Comparison of ENCODE assay signal across 27 cellular contexts in genomic region chr11:9693801-9694553, GRCh38. TPM values are rescaled to one million over a fixed set of nuclear protein-coding genes. Genes with fewer than 3 reads are reported as not detected.
DNase-seq lines count a peak whose midpoint lies in the region; ATAC-seq, FAIRE-seq and TF ChIP-seq lines count a peak whose summit lies in the region.
"Had no signal": no experiment of that assay in that cellular context is flagged by ENCODE, and none has a peak within 500 bp of the region (broad histone marks: within the 10 kb centered on the region; RNA-seq: fewer than 3 reads in every experiment).

No MANE protein-coding gene starts in this region.

- no peak overlapping the region for H2AFZ ChIP-seq in mammary epithelial cell (ENCODE audit: low read depth, low read length)
- H2AFZ ChIP-seq: parathyroid adenoma had no signal

- H3K36me3 ChIP-seq in CD4-positive, CD25-positive, alpha-beta regulatory T cell (ENCODE audit: control insufficient read depth, insufficient read depth, low read length), result no peaks in the 10 kb centered on the region
- H3K36me3 ChIP-seq in mammary epithelial cell (ENCODE audit: insufficient read depth, low read length), result peaks cover 5% of the 10 kb centered on the region

- no peaks in the 10 kb centered on the region for H3K27me3 Mint-ChIP-seq in CD4-positive, CD25-positive, alpha-beta regulatory T cell
- no peaks in the 10 kb centered on the region for H3K27me3 Mint-ChIP-seq in IgD-negative memory B cell
- no peaks in the 10 kb centered on the region for H3K27me3 Mint-ChIP-seq in naive B cell
- H3K27me3 Mint-ChIP-seq in activated CD4-positive, alpha-beta memory T cell treated with anti-CD3 and anti-CD28 coated beads, Interleukin-2, amount 10 ng/mL, durations not matched to agents 7 days and 5 days, result no peaks in the 10 kb centered on the region
- H3K27me3 Mint-ChIP-seq: activated naive CD8-positive, alpha-beta T cell treated with anti-CD3 and anti-CD28 coated beads, Interleukin-2, amount 10 ng/mL, durations not matched to agents 7 days and 5 days; stimulated activated naive CD8-positive, alpha-beta T cell treated with anti-CD3 and anti-CD28 coated beads, Interleukin-15, amount 100 ng/mL, for 72 hours had no signal

- no peak overlapping the region for H3K27ac ChIP-seq in CD4-positive, CD25-positive, alpha-beta regulatory T cell (ENCODE audit: insufficient read depth, low read length, poor library complexity, severe bottlenecking)
- H3K27ac ChIP-seq in mammary epithelial cell (ENCODE audit: insufficient read depth, low read depth, low read length), result peak overlapping the region; percentile 23
- H3K27ac ChIP-seq: brain microvascular endothelial cell, coronary artery, WERI-Rb-1 had no signal

- ATAC-seq in CD4-positive, CD25-positive, alpha-beta regulatory T cell (ENCODE audit: low read depth in 2 of 2), result no peak
- ATAC-seq in naive B cell (ENCODE audit: low read depth in 2 of 2) (no peak), GM21576 (IDR thresholded peaks at IDR 0.05; ENCODE audit: unreplicated experiment) (no peak), HG03457 (IDR thresholded peaks at IDR 0.05; ENCODE audit: unreplicated experiment) (no peak)
- ATAC-seq: activated T-cell treated with anti-CD3 and anti-CD28 coated beads, Interleukin-2, amount 50 U/mL, for 72 hours; CD8-positive, alpha-beta T cell; natural killer cell; stimulated activated naive CD8-positive, alpha-beta T cell treated with anti-CD3 and anti-CD28 coated beads, Interleukin-15, amount 100 ng/mL, for 72 hours had no signal

- POLR2A ChIA-PET in activated CD4-positive, alpha-beta memory T cell treated with anti-CD3 and anti-CD28 coated beads, Interleukin-2, amount 10 ng/mL, durations not matched to agents 7 days and 5 days (lab: Charles Lee), result no interaction called here

- intact Hi-C loops in mammary epithelial cell (cut with micrococcal nuclease), result no loop called here

- no peaks in the 10 kb centered on the region for H4K20me1 ChIP-seq in mammary epithelial cell (ENCODE audit: insufficient read depth, low read length)

- no peak for DNase-seq in CD4-positive, CD25-positive, alpha-beta regulatory T cell
- DNase-seq in mammary epithelial cell (peak; percentile 78), naive B cell (no peak), frontal cortex (ENCODE audit: low spot score in 2 of 2) (no peak)
- DNase-seq in activated CD4-positive, alpha-beta memory T cell treated with anti-CD3 and anti-CD28 coated beads, Interleukin-2, amount 10 ng/mL, durations not matched to agents 7 days and 5 days, result no peak
- DNase-seq: activated naive CD8-positive, alpha-beta T cell treated with anti-CD3 and anti-CD28 coated beads, Interleukin-2, amount 10 ng/mL, durations not matched to agents 7 days and 5 days; activated T-cell treated with anti-CD3 and anti-CD28 coated beads, Interleukin-2, amount 50 U/mL, for 72 hours; brain microvascular endothelial cell; CD8-positive, alpha-beta T cell; DMS53; foreskin melanocyte; Kasumi-1; natural killer cell; NCI-H1417; NCI-H69; OCI-M1; SHP77 treated with DMSO at 0.1 percent for 48 hours; sigmoid colon; stimulated activated naive CD8-positive, alpha-beta T cell treated with anti-CD3 and anti-CD28 coated beads, Interleukin-15, amount 100 ng/mL, for 72 hours; WERI-Rb-1 had no signal

- 8% methylated on average over 2 of the region's 2 CpGs for WGBS in mammary epithelial cell (ENCODE audit: low coverage, missing lambda C conversion rate)

- H3K4me3 Mint-ChIP-seq in CD4-positive, CD25-positive, alpha-beta regulatory T cell, result no peak overlapping the region
- peak overlapping the region; percentile 41 to 87 (median 82) for H3K4me3 Mint-ChIP-seq in IgD-negative memory B cell
- H3K4me3 Mint-ChIP-seq in naive B cell, result peak overlapping the region; percentile 65 to 88 (median 77)
- H3K4me3 Mint-ChIP-seq in activated CD4-positive, alpha-beta memory T cell treated with anti-CD3 and anti-CD28 coated beads, Interleukin-2, amount 10 ng/mL, durations not matched to agents 7 days and 5 days, result no peak overlapping the region
- H3K4me3 Mint-ChIP-seq: activated naive CD8-positive, alpha-beta T cell treated with anti-CD3 and anti-CD28 coated beads, Interleukin-2, amount 10 ng/mL, durations not matched to agents 7 days and 5 days; activated T-cell treated with anti-CD3 and anti-CD28 coated beads, Interleukin-2, amount 50 U/mL, for 72 hours; CD8-positive, alpha-beta T cell; natural killer cell; stimulated activated naive CD8-positive, alpha-beta T cell treated with anti-CD3 and anti-CD28 coated beads, Interleukin-15, amount 100 ng/mL, for 72 hours; T-helper 1 cell treated with Interleukin-12 subunit alpha and Interleukin-12 subunit beta and Interleukin-4 antibody, amounts not matched to agents 30 μg/mL and 1 μg/mL, for 36 hours had no signal

- in situ Hi-C loops in mammary epithelial cell (cut with MboI; ENCODE audit: low sequenced_read_pairs in 2 of 2), result no loop called here

- peak overlapping the region; percentile 74 for H3K4me2 ChIP-seq in mammary epithelial cell (ENCODE audit: insufficient read depth, low read depth, low read length)

- peaks cover 11% of the 10 kb centered on the region for H3K4me1 ChIP-seq in CD4-positive, CD25-positive, alpha-beta regulatory T cell (ENCODE audit: control insufficient read depth, insufficient read depth, low read length, poor library complexity, severe bottlenecking)
- H3K4me1 ChIP-seq in mammary epithelial cell (ENCODE audit: insufficient read depth, low read length), result peaks cover 46% of the 10 kb centered on the region

- FAIRE-seq in frontal cortex (lab: Jason Lieb, UNC), result no peak
- FAIRE-seq: urothelium cell line had no signal

- H3K27ac Mint-ChIP-seq in CD4-positive, CD25-positive, alpha-beta regulatory T cell, result peak overlapping the region; percentile 65 to 82 (median 73)
- H3K27ac Mint-ChIP-seq in IgD-negative memory B cell (peak overlapping the region in 2 of 3 donors; percentile 64 to 91), naive B cell (peak overlapping the region in 5 of 6 donors; percentile 89 to 97 (median 96))
- no peak overlapping the region for H3K27ac Mint-ChIP-seq in activated CD4-positive, alpha-beta memory T cell treated with anti-CD3 and anti-CD28 coated beads, Interleukin-2, amount 10 ng/mL, durations not matched to agents 7 days and 5 days
- H3K27ac Mint-ChIP-seq: activated naive CD8-positive, alpha-beta T cell treated with anti-CD3 and anti-CD28 coated beads, Interleukin-2, amount 10 ng/mL, durations not matched to agents 7 days and 5 days; activated T-cell treated with anti-CD3 and anti-CD28 coated beads, Interleukin-2, amount 50 U/mL, for 72 hours; CD8-positive, alpha-beta T cell; natural killer cell; stimulated activated naive CD8-positive, alpha-beta T cell treated with anti-CD3 and anti-CD28 coated beads, Interleukin-15, amount 100 ng/mL, for 72 hours; T-helper 1 cell treated with Interleukin-12 subunit alpha and Interleukin-12 subunit beta and Interleukin-4 antibody, amounts not matched to agents 30 μg/mL and 1 μg/mL, for 36 hours had no signal

- H3K9me3 ChIP-seq in CD4-positive, CD25-positive, alpha-beta regulatory T cell (ENCODE audit: control insufficient read depth in 2 of 2, low read length in 2 of 2), result no peaks in the 10 kb centered on the region
- no peaks in the 10 kb centered on the region for H3K9me3 ChIP-seq in mammary epithelial cell (replicated peaks; ENCODE audit: insufficient read depth, low read length)
- H3K9me3 ChIP-seq: sigmoid colon had no signal

- BruUV-seq in mammary epithelial cell (replicated peaks; lab: Mats Ljungman, UMichigan), result no TSS peak

- dilution Hi-C loops in mammary epithelial cell (cut with HindIII; ENCODE audit: low sequenced_read_pairs), result loop anchor here (5.0 kb wide), 1 partner anchor 58 kb away; no protein-coding TSS in a partner anchor

- no peak overlapping the region for H3K9ac ChIP-seq in mammary epithelial cell (ENCODE audit: insufficient read depth, low read length)
- H3K9ac ChIP-seq: parathyroid adenoma had no signal

- CTCF ChIA-PET in mammary epithelial cell (lab: Charles Lee; ENCODE audit: low non-redundant PET), result no interaction called here
- CTCF ChIA-PET in activated CD4-positive, alpha-beta memory T cell treated with anti-CD3 and anti-CD28 coated beads, Interleukin-2, amount 10 ng/mL, durations not matched to agents 7 days and 5 days (lab: Charles Lee), result no interaction called here

- peaks cover 8 to 24% (median 15%) of the 10 kb centered on the region in 4 donors for H3K4me1 Mint-ChIP-seq in CD4-positive, CD25-positive, alpha-beta regulatory T cell
- peaks cover 51 to 57% (median 56%) of the 10 kb centered on the region in 3 donors for H3K4me1 Mint-ChIP-seq in IgD-negative memory B cell
- H3K4me1 Mint-ChIP-seq in naive B cell, result peaks cover 55 to 76% (median 57%) of the 10 kb centered on the region in 3 donors
- no peaks in the 10 kb centered on the region for H3K4me1 Mint-ChIP-seq in activated CD4-positive, alpha-beta memory T cell treated with anti-CD3 and anti-CD28 coated beads, Interleukin-2, amount 10 ng/mL, durations not matched to agents 7 days and 5 days
- H3K4me1 Mint-ChIP-seq: natural killer cell; stimulated activated naive CD8-positive, alpha-beta T cell treated with anti-CD3 and anti-CD28 coated beads, Interleukin-15, amount 100 ng/mL, for 72 hours had no signal

- peak in 1 of 2 donors; percentile 16 for TF ChIP-seq CTCF in mammary epithelial cell (conservative IDR thresholded peaks at IDR 0.05 in 1 of 2, IDR thresholded peaks at IDR 0.05 in 1 of 2; ENCODE audit: extremely low read depth in 1 of 2, insufficient read depth in 1 of 2, low read depth in 1 of 2, low read length in 2 of 2)

- peaks cover 71% of the 10 kb centered on the region for H3K79me2 ChIP-seq in mammary epithelial cell (ENCODE audit: insufficient read depth, low read length)

- no peaks in the 10 kb centered on the region for H3K9me3 Mint-ChIP-seq in CD4-positive, CD25-positive, alpha-beta regulatory T cell
- no peaks in the 10 kb centered on the region for H3K9me3 Mint-ChIP-seq in IgD-negative memory B cell
- H3K9me3 Mint-ChIP-seq in naive B cell, result peaks cover 0 to 4% (median 0%) of the 10 kb centered on the region in 7 donors
- H3K9me3 Mint-ChIP-seq in activated CD4-positive, alpha-beta memory T cell treated with anti-CD3 and anti-CD28 coated beads, Interleukin-2, amount 10 ng/mL, durations not matched to agents 7 days and 5 days, result no peaks in the 10 kb centered on the region
- H3K9me3 Mint-ChIP-seq: activated naive CD8-positive, alpha-beta T cell treated with anti-CD3 and anti-CD28 coated beads, Interleukin-2, amount 10 ng/mL, durations not matched to agents 7 days and 5 days; activated T-cell treated with anti-CD3 and anti-CD28 coated beads, Interleukin-2, amount 50 U/mL, for 72 hours; CD8-positive, alpha-beta T cell; natural killer cell; stimulated activated naive CD8-positive, alpha-beta T cell treated with anti-CD3 and anti-CD28 coated beads, Interleukin-15, amount 100 ng/mL, for 72 hours; T-helper 1 cell treated with Interleukin-12 subunit alpha and Interleukin-12 subunit beta and Interleukin-4 antibody, amounts not matched to agents 30 μg/mL and 1 μg/mL, for 36 hours had no signal

- H3K4me3 ChIP-seq in CD4-positive, CD25-positive, alpha-beta regulatory T cell (ENCODE audit: low read depth, low read length), result no peak overlapping the region
- H3K4me3 ChIP-seq in mammary epithelial cell (replicated peaks in 1 of 3; ENCODE audit: insufficient read depth in 1 of 3, low read depth in 2 of 3, low read length in 3 of 3), result no peak overlapping the region
- H3K4me3 ChIP-seq: coronary artery, sigmoid colon had no signal

- H3K36me3 Mint-ChIP-seq in CD4-positive, CD25-positive, alpha-beta regulatory T cell, result peaks cover 19% of the 10 kb centered on the region
- H3K36me3 Mint-ChIP-seq in IgD-negative memory B cell, result peaks cover 14% of the 10 kb centered on the region
- H3K36me3 Mint-ChIP-seq in naive B cell, result peaks cover 18 to 21% of the 10 kb centered on the region in 2 donors
- peaks cover 13% of the 10 kb centered on the region for H3K36me3 Mint-ChIP-seq in activated CD4-positive, alpha-beta memory T cell treated with anti-CD3 and anti-CD28 coated beads, Interleukin-2, amount 10 ng/mL, durations not matched to agents 7 days and 5 days (ENCODE audit: low read depth)
- H3K36me3 Mint-ChIP-seq: natural killer cell had no signal

- no peaks in the 10 kb centered on the region for H3K27me3 ChIP-seq in CD4-positive, CD25-positive, alpha-beta regulatory T cell (ENCODE audit: control insufficient read depth, insufficient read depth, low read length)
- H3K27me3 ChIP-seq in mammary epithelial cell (ENCODE audit: insufficient read depth, low read length), result no peaks in the 10 kb centered on the region
- H3K27me3 ChIP-seq: brain microvascular endothelial cell, sigmoid colon had no signal

RNA-seq across cellular contexts. Expression of gene SWAP70, which starts 30.1 kb away (rescaled TPM):
- total RNA-seq in CD4-positive, CD25-positive, alpha-beta regulatory T cell, result 6.1 TPM
- 10 to 100 TPM; 10.6 to 16.3 (median 14.0) TPM for polyA plus RNA-seq in CD4-positive, CD25-positive, alpha-beta regulatory T cell
- polyA plus RNA-seq in IgD-negative memory B cell, result 298 TPM
- 10 to 100 TPM; 40.4 to 51.2 TPM for total RNA-seq in mammary epithelial cell
- polyA plus RNA-seq in mammary epithelial cell, result 16.7 TPM
- polyA minus RNA-seq in mammary epithelial cell, result 27.4 TPM
- polyA plus RNA-seq in naive B cell (ENCODE audit: low read depth in 6 of 6), result 100 to 1,000 TPM; 239 to 378 (median 304) TPM
- total RNA-seq in frontal cortex, result 9.8 TPM
- 1 to 10 TPM; 8.6 to 9.1 TPM for total RNA-seq in activated CD4-positive, alpha-beta memory T cell treated with anti-CD3 and anti-CD28 coated beads, Interleukin-2, amount 10 ng/mL, durations not matched to agents 7 days and 5 days

Comparison
In these comparisons a context has a peak if more than half of its experiments do, and no peak if none do; other contexts are left out.
1. H3K4me3 Mint-ChIP-seq: peak in IgD-negative memory B cell (4 of 4) and naive B cell (8 of 8); none in CD4-positive, CD25-positive, alpha-beta regulatory T cell (0 of 4) and activated CD4-positive, alpha-beta memory T cell treated with anti-CD3 and anti-CD28 coated beads, Interleukin-2, amount 10 ng/mL, durations not matched to agents 7 days and 5 days (single experiment).